ENCODE assay signal across 8 cellular contexts in the genomic region with DNA sequence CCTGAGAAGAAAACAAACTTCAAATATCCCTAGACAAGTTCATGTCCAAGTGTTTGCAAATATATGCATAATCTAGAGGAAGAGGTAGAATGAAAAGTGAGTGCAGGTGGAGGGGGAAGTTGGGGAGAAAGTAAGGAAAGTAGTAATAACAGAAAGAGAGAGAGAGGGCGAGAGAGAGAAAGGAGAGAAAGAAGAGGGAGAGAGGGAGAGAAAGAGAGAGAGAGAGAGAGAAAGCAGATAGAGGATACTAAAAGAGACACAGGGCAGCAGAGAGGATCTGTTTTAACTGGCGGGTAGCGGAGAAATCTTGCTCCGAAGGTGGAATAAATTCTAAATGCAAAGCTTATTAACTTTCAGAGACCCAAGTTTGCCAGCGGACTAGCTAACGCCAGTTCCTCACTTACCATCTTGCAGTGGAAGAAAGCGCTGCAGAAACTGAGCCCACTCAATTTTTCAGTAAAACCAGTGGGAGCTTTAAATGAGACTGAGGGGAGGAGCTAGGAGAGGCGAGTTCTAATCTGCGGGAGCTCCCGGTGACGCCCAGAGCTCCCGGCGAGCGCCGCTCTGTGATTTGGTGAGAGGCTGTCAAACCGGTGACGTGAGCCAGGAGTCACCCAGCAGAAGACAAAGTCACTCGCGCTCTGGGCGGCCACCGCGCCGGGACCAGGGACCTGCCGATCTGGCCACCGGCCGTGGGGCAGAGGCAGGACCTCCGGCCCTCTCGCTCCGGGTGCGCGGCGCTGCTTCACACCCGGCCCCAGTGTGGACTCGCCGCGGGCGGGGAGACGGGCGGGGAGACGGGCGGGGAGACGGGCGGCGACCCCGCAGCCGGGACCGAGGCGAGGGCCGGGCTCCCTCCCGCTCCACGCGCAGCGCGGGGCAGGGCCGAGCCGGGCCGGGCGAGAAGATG. TPM values are rescaled to one million over a fixed set of nuclear protein-coding genes. Genes with fewer than 3 reads are reported as not detected.
DNase-seq lines count a peak whose midpoint lies in the region; ATAC-seq and TF ChIP-seq lines count a peak whose summit lies in the region.

A gene with protein sequence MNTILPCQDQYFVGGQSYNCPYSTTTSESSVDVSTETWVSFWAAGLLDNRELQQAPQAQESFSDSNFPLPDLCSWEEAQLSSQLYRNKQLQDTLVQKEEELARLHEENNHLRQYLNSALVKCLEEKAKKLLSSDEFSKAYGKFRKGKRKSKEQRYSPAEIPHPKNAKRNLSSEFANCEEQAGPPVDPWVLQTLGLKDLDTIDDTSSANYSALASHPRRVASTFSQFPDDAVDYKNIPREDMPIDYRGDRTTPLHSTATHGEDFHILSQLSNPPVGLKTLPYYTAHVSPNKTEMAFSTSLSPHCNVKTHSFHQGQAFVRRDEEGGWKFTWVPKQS (minus strand): TSS at position 486 of the 910 bp plus-strand sequence. CDS start 79 bp downstream, at position 407.

- DNase-seq in GM10248 (ENCODE audit: extremely low spot score), result peak; percentile 47
- DNase-seq in activated CD4-positive, alpha-beta memory T cell treated with anti-CD3 and anti-CD28 coated beads, Interleukin-2, amount 10 ng/mL, durations not matched to agents 7 days and 5 days, result peak; percentile 39
- DNase-seq in erythroblast (lab: John Stamatoyannopoulos, UW), result peak; percentile 69 to 78
- DNase-seq in mesothelial cell of epicardium (ENCODE audit: low spot score in 2 of 2, unreplicated experiment in 2 of 2), result peak; percentile 30 to 62
- DNase-seq in stimulated activated effector memory CD8-positive, alpha-beta T cell treated with anti-CD3 and anti-CD28 coated beads, Interleukin-12 subunit alpha, Interleukin-12 subunit beta, amount 100 ng/mL, for 72 hours (ENCODE audit: low spot score in 2 of 2), result no peak
- DNase-seq in effector CD4-positive, alpha-beta T cell, result no peak

- POLR2A ChIA-PET in GM10248 (lab: Yijun Ruan, JAX), result interaction anchor here (0.6 kb wide), 1 partner anchor 420 kb away, joined by 3 read pairs; no protein-coding TSS in a partner anchor
- POLR2A ChIA-PET in activated CD4-positive, alpha-beta memory T cell treated with anti-CD3 and anti-CD28 coated beads, Interleukin-2, amount 10 ng/mL, durations not matched to agents 7 days and 5 days (lab: Charles Lee), result interaction anchor here (0.6 kb wide), 1 partner anchor 1075 kb away, joined by 4 read pairs; no protein-coding TSS in a partner anchor

- peak within 1 kb of the TSS; percentile 42 for H3K4me3 Mint-ChIP-seq in activated CD4-positive, alpha-beta memory T cell treated with anti-CD3 and anti-CD28 coated beads, Interleukin-2, amount 10 ng/mL, durations not matched to agents 7 days and 5 days
- peak within 1 kb of the TSS; percentile 72 for H3K4me3 Mint-ChIP-seq in mesothelial cell of epicardium
- peak within 1 kb of the TSS; percentile 27 for H3K4me3 Mint-ChIP-seq in stimulated activated effector memory CD8-positive, alpha-beta T cell treated with anti-CD3 and anti-CD28 coated beads, Interleukin-12 subunit alpha, Interleukin-12 subunit beta, amount 100 ng/mL, for 72 hours

- no peaks in the 10 kb centered on the region for H3K9me3 Mint-ChIP-seq in activated CD4-positive, alpha-beta memory T cell treated with anti-CD3 and anti-CD28 coated beads, Interleukin-2, amount 10 ng/mL, durations not matched to agents 7 days and 5 days
- no peaks in the 10 kb centered on the region for H3K9me3 Mint-ChIP-seq in mesothelial cell of epicardium
- H3K9me3 Mint-ChIP-seq in stimulated activated effector memory CD8-positive, alpha-beta T cell treated with anti-CD3 and anti-CD28 coated beads, Interleukin-12 subunit alpha, Interleukin-12 subunit beta, amount 100 ng/mL, for 72 hours, result peaks cover 3% of the 10 kb centered on the region

- no peak for TF ChIP-seq EP300 in Ishikawa (IDR thresholded peaks at IDR 0.05; ENCODE audit: borderline replicate concordance)

- no peak within 1 kb of the TSS for H3K27ac Mint-ChIP-seq in activated CD4-positive, alpha-beta memory T cell treated with anti-CD3 and anti-CD28 coated beads, Interleukin-2, amount 10 ng/mL, durations not matched to agents 7 days and 5 days
- no peak within 1 kb of the TSS for H3K27ac Mint-ChIP-seq in mesothelial cell of epicardium
- no peak within 1 kb of the TSS for H3K27ac Mint-ChIP-seq in stimulated activated effector memory CD8-positive, alpha-beta T cell treated with anti-CD3 and anti-CD28 coated beads, Interleukin-12 subunit alpha, Interleukin-12 subunit beta, amount 100 ng/mL, for 72 hours

- H3K27me3 Mint-ChIP-seq in activated CD4-positive, alpha-beta memory T cell treated with anti-CD3 and anti-CD28 coated beads, Interleukin-2, amount 10 ng/mL, durations not matched to agents 7 days and 5 days, result peaks cover 31% of the 10 kb centered on the region
- H3K27me3 Mint-ChIP-seq in mesothelial cell of epicardium (ENCODE audit: low read depth), result peaks cover 64% of the 10 kb centered on the region

- peaks cover 8% of the 10 kb centered on the region for H3K4me1 Mint-ChIP-seq in activated CD4-positive, alpha-beta memory T cell treated with anti-CD3 and anti-CD28 coated beads, Interleukin-2, amount 10 ng/mL, durations not matched to agents 7 days and 5 days
- peaks cover 16% of the 10 kb centered on the region for H3K4me1 Mint-ChIP-seq in mesothelial cell of epicardium
- H3K4me1 Mint-ChIP-seq in stimulated activated effector memory CD8-positive, alpha-beta T cell treated with anti-CD3 and anti-CD28 coated beads, Interleukin-12 subunit alpha, Interleukin-12 subunit beta, amount 100 ng/mL, for 72 hours, result no peaks in the 10 kb centered on the region

- no peak for TF ChIP-seq RAD21 in Ishikawa (IDR thresholded peaks at IDR 0.05; ENCODE audit: low read depth)

- no peak for TF ChIP-seq POLR2A in erythroblast (IDR thresholded peaks at IDR 0.05; ENCODE audit: low read length)

- CTCF ChIA-PET in GM10248 (lab: Yijun Ruan, JAX), result interaction anchor here (1.1 kb wide), 1 partner anchor 25 kb away, joined by 3 read pairs; no protein-coding TSS in a partner anchor
- CTCF ChIA-PET in activated CD4-positive, alpha-beta memory T cell treated with anti-CD3 and anti-CD28 coated beads, Interleukin-2, amount 10 ng/mL, durations not matched to agents 7 days and 5 days (lab: Charles Lee), result interaction anchor here (0.9 to 1.4 kb wide), 3 partner anchors 22 to 188 kb away, joined by 4 to 5 read pairs (median 4); no protein-coding TSS in a partner anchor

- peak; percentile 80 for ATAC-seq in GM21825 (IDR thresholded peaks at IDR 0.05; ENCODE audit: unreplicated experiment)
- peak; percentile 92 for ATAC-seq in stimulated activated effector memory CD8-positive, alpha-beta T cell treated with anti-CD3 and anti-CD28 coated beads, Interleukin-12 subunit alpha, Interleukin-12 subunit beta, amount 100 ng/mL, for 72 hours

- TF ChIP-seq CTCF in GM10248 (IDR thresholded peaks at IDR 0.05; ENCODE audit: control extremely low read depth, extremely low read depth, low read depth, missing control alignments), result no peak
- no peak for TF ChIP-seq CTCF in mesothelial cell of epicardium (IDR thresholded peaks at IDR 0.05; ENCODE audit: unreplicated experiment)

- no peaks in the 10 kb centered on the region for H3K36me3 Mint-ChIP-seq in activated CD4-positive, alpha-beta memory T cell treated with anti-CD3 and anti-CD28 coated beads, Interleukin-2, amount 10 ng/mL, durations not matched to agents 7 days and 5 days (ENCODE audit: low read depth)
- no peaks in the 10 kb centered on the region for H3K36me3 Mint-ChIP-seq in mesothelial cell of epicardium
- H3K36me3 Mint-ChIP-seq in stimulated activated effector memory CD8-positive, alpha-beta T cell treated with anti-CD3 and anti-CD28 coated beads, Interleukin-12 subunit alpha, Interleukin-12 subunit beta, amount 100 ng/mL, for 72 hours, result no peaks in the 10 kb centered on the region

TF ChIP-seq in Ishikawa, 13 proteins besides CTCF, POLR2A, EP300 and RAD21:
- TF ChIP-seq CEBPB (IDR thresholded peaks at IDR 0.05) (no peak), EGR1 (IDR thresholded peaks at IDR 0.05) (no peak), TCF12 (IDR thresholded peaks at IDR 0.05; ENCODE audit: low read depth) (peak; percentile 15; the same call in 1 of the 2 replicates), MAX (IDR thresholded peaks at IDR 0.05) (0 out of 2 replicates have a peak, but pooled peaks have one; percentile 12)

RNA-seq across cellular contexts. Expression of the gene that starts here (rescaled TPM):
- total RNA-seq in activated CD4-positive, alpha-beta memory T cell treated with anti-CD3 and anti-CD28 coated beads, Interleukin-2, amount 10 ng/mL, durations not matched to agents 7 days and 5 days, result not detected
- 0.38 to 0.60 TPM (median 0.51 TPM) in 3 replicates for total RNA-seq in mesothelial cell of epicardium

Comparison
In these comparisons a context has a peak if more than half of its experiments do, and no peak if none do; other contexts are left out.
1. Peak in DNase-seq in activated CD4-positive, alpha-beta memory T cell treated with anti-CD3 and anti-CD28 coated beads, Interleukin-2, amount 10 ng/mL, durations not matched to agents 7 days and 5 days; RNA of the gene not detected or under 1 TPM.
2. Peak in DNase-seq in mesothelial cell of epicardium; RNA of the gene not detected or under 1 TPM.
3. DNase-seq: peak in GM10248 (single experiment) and erythroblast (2 of 2); none in stimulated activated effector memory CD8-positive, alpha-beta T cell treated with anti-CD3 and anti-CD28 coated beads, Interleukin-12 subunit alpha, Interleukin-12 subunit beta, amount 100 ng/mL, for 72 hours (0 of 2) and effector CD4-positive, alpha-beta T cell (single experiment).
4. Peak in every context shown above with its lines, with median percentiles within 50 percentile points of each other: H3K4me3 Mint-ChIP-seq.